In genomic region chr4:90030953-90031352, GRCh38 we compare ENCODE assay signal across 12 cellular contexts.
DNase-seq lines count a peak whose midpoint lies in the region; ATAC-seq and TF ChIP-seq lines count a peak whose summit lies in the region.
"Had no signal": no experiment of that assay in that cellular context is flagged by ENCODE, and none has a peak within 500 bp of the region (broad histone marks: within the 10 kb centered on the region; RNA-seq: fewer than 3 reads in every experiment).

No MANE protein-coding gene starts in this region.

- H2BK120ac ChIP-seq in mesendoderm (ENCODE audit: low read depth, low read length), result no peak overlapping the region

- H3K27ac ChIP-seq in brain microvascular endothelial cell (no peak overlapping the region), mesendoderm (ENCODE audit: low read depth, low read length) (no peak overlapping the region)

- in situ Hi-C loops in Caki2 (cut with HindIII; ENCODE audit: low pct_unique_long_range_greater_than_20kb, low sequenced_read_pairs) (no loop called here), brain microvascular endothelial cell (cut with HindIII; ENCODE audit: low pct_ligation_motif_present, low sequenced_read_pairs) (no loop called here)

- H3K27me3 ChIP-seq in brain microvascular endothelial cell (replicated peaks) (no peaks in the 10 kb centered on the region), mesendoderm (ENCODE audit: insufficient read depth, low read length, poor library complexity) (no peaks in the 10 kb centered on the region)

- no peaks in the 10 kb centered on the region for H3K79me1 ChIP-seq in mesendoderm (ENCODE audit: low read length)

- H3K4me2 ChIP-seq in mesendoderm (ENCODE audit: low read length), result no peak overlapping the region

- DNase-seq in Caki2 (ENCODE audit: low read depth) (peak; percentile 1), LNCaP clone FGC (ENCODE audit: low read depth) (no peak), brain microvascular endothelial cell (no peak), mesendoderm (peak; percentile 69), GM19238 (ENCODE audit: insufficient read length, low spot score) (no peak), LoVo (ENCODE audit: low spot score) (no peak)
- no peak for DNase-seq in activated CD8-positive, alpha-beta memory T cell treated with anti-CD3 and anti-CD28 coated beads for 24 hours
- DNase-seq: effector memory CD8-positive, alpha-beta T cell; IMR-90; nephron progenitor cell; stimulated activated naive CD4-positive, alpha-beta T cell treated with Interleukin-2 at 50 U/mL for 16 hours had no signal

- H3K4me3 ChIP-seq in LNCaP clone FGC (ENCODE audit: low read depth, low read length) (no peak overlapping the region), brain microvascular endothelial cell (ENCODE audit: low read depth, low read length) (no peak overlapping the region), mesendoderm (ENCODE audit: low read length) (no peak overlapping the region)

- no peaks in the 10 kb centered on the region for H3K4me1 ChIP-seq in mesendoderm (ENCODE audit: control insufficient read depth, low read depth, low read length)

- no peak overlapping the region for H4K8ac ChIP-seq in mesendoderm (ENCODE audit: low read depth, low read length)

- no peak overlapping the region for H4K5ac ChIP-seq in mesendoderm (ENCODE audit: low read length)

- H3K9ac ChIP-seq in mesendoderm (ENCODE audit: low read length), result no peak overlapping the region

- no peak overlapping the region for H3K4ac ChIP-seq in mesendoderm (ENCODE audit: low read depth, low read length)

- no peak overlapping the region for H2BK5ac ChIP-seq in mesendoderm (ENCODE audit: low read length)

- H3K79me2 ChIP-seq in mesendoderm (ENCODE audit: control insufficient read depth, insufficient read depth, low read length), result no peaks in the 10 kb centered on the region

- ATAC-seq in HG03442 (IDR thresholded peaks at IDR 0.05; ENCODE audit: unreplicated experiment), result no peak
- ATAC-seq: effector memory CD8-positive, alpha-beta T cell had no signal

- no peak overlapping the region for H3K18ac ChIP-seq in mesendoderm (ENCODE audit: low read length)

- H2BK15ac ChIP-seq in mesendoderm (replicated peaks; ENCODE audit: low read depth), result no peak overlapping the region

- H3K36me3 ChIP-seq in brain microvascular endothelial cell (replicated peaks), result no peaks in the 10 kb centered on the region
- H3K36me3 ChIP-seq in mesendoderm (ENCODE audit: control insufficient read depth, insufficient read depth, low read length), result no peaks in the 10 kb centered on the region

- H3K56ac ChIP-seq in mesendoderm (ENCODE audit: low read length), result no peak overlapping the region

- H3K23ac ChIP-seq in mesendoderm (ENCODE audit: low read length), result no peak overlapping the region

- TF ChIP-seq CTCF in LNCaP clone FGC (IDR thresholded peaks at IDR 0.05; ENCODE audit: control insufficient read depth, extremely low read depth, insufficient read depth), result peak; percentile 82
- TF ChIP-seq CTCF in brain microvascular endothelial cell (IDR thresholded peaks at IDR 0.05; ENCODE audit: low read depth, low read length, missing control alignments), result peak; percentile 48

- no peak overlapping the region for H2AK5ac ChIP-seq in mesendoderm (ENCODE audit: low read length)

- WGBS in mesendoderm (ENCODE audit: extremely low coverage, insufficient coverage, low lambda C conversion rate), result no CpG with 5 or more reads among the region's 3 CpGs

Comparison
In these comparisons a context has a peak if more than half of its experiments do, and no peak if none do; other contexts are left out.
1. DNase-seq: peak in Caki2 (single experiment) and mesendoderm (single experiment); none in LNCaP clone FGC (single experiment), brain microvascular endothelial cell (single experiment), GM19238 (single experiment), activated CD8-positive, alpha-beta memory T cell treated with anti-CD3 and anti-CD28 coated beads for 24 hours (single experiment) and LoVo (single experiment).